ENCODE assay signal across 8 cellular contexts in genomic region chr16:56609463-56609921, GRCh38. TPM values are rescaled to one million over a fixed set of nuclear protein-coding genes. Genes with fewer than 3 reads are reported as not detected.
DNase-seq lines count a peak whose midpoint lies in the region; ATAC-seq and TF ChIP-seq lines count a peak whose summit lies in the region.

No MANE protein-coding gene starts in this region.

- H3K9me3 ChIP-seq in right atrium auricular region (no peaks in the 10 kb centered on the region), skeletal muscle satellite cell (replicated peaks; ENCODE audit: low read length) (no peaks in the 10 kb centered on the region)

- no peaks in the 10 kb centered on the region for H3K27me3 Mint-ChIP-seq in activated naive CD8-positive, alpha-beta T cell treated with anti-CD3 and anti-CD28 coated beads for 36 hours

- peak overlapping the region; percentile 95 for H3K4me3 Mint-ChIP-seq in activated naive CD8-positive, alpha-beta T cell treated with anti-CD3 and anti-CD28 coated beads for 36 hours

- H3K36me3 Mint-ChIP-seq in activated naive CD8-positive, alpha-beta T cell treated with anti-CD3 and anti-CD28 coated beads for 36 hours, result peaks cover 7% of the 10 kb centered on the region

- H3K4me2 ChIP-seq in skeletal muscle satellite cell (ENCODE audit: low read length), result peak overlapping the region; percentile 86

- peak; percentile 37 for TF ChIP-seq POLR2A in GM19099 (IDR thresholded peaks at IDR 0.05; ENCODE audit: extremely low read depth, insufficient read length, low read depth)

- no peaks in the 10 kb centered on the region for H3K9me3 Mint-ChIP-seq in activated naive CD8-positive, alpha-beta T cell treated with anti-CD3 and anti-CD28 coated beads for 36 hours

- H3K4me3 ChIP-seq in right atrium auricular region, result peak overlapping the region; percentile 60 to 70
- H3K4me3 ChIP-seq in skeletal muscle satellite cell (ENCODE audit: low read length), result peak overlapping the region; percentile 80

- H3K4me1 ChIP-seq in right atrium auricular region, result peaks cover 0 to 63% of the 10 kb centered on the region in 2 donors
- peaks cover 73% of the 10 kb centered on the region for H3K4me1 ChIP-seq in skeletal muscle satellite cell (ENCODE audit: control insufficient read depth, insufficient read depth, low read length)

- H3K36me3 ChIP-seq in right atrium auricular region, result no peaks in the 10 kb centered on the region
- H3K36me3 ChIP-seq in skeletal muscle satellite cell (ENCODE audit: insufficient read depth, low read length), result no peaks in the 10 kb centered on the region

- ATAC-seq in SK-N-SH treated with all-trans-retinoic acid at 6 μM for 48 hours (peak; percentile 30), HG03139 (IDR thresholded peaks at IDR 0.05; ENCODE audit: unreplicated experiment) (no peak)

- H3K4me1 Mint-ChIP-seq in activated naive CD8-positive, alpha-beta T cell treated with anti-CD3 and anti-CD28 coated beads for 36 hours, result peaks cover 68% of the 10 kb centered on the region

- H3K9ac ChIP-seq in skeletal muscle satellite cell (ENCODE audit: low read depth, low read length), result peak overlapping the region; percentile 90

- DNase-seq in Ammon's horn (ENCODE audit: low spot score) (peak; percentile 85), HPDE6-E6E7 (ENCODE audit: extremely low spot score) (peak; percentile 71), right atrium auricular region (ENCODE audit: low spot score) (peak; percentile 85)
- peak; percentile 79 for DNase-seq in activated naive CD8-positive, alpha-beta T cell treated with anti-CD3 and anti-CD28 coated beads for 36 hours

- TF ChIP-seq CTCF in right atrium auricular region (IDR thresholded peaks at IDR 0.05), result peak in 1 of 2 donors; percentile 8

- peak overlapping the region; percentile 92 to 98 for H3K27ac ChIP-seq in right atrium auricular region

- H3K27me3 ChIP-seq in right atrium auricular region (no peaks in the 10 kb centered on the region), skeletal muscle satellite cell (ENCODE audit: control insufficient read depth, insufficient read depth, low read length) (no peaks in the 10 kb centered on the region)

- H3K27ac Mint-ChIP-seq in activated naive CD8-positive, alpha-beta T cell treated with anti-CD3 and anti-CD28 coated beads for 36 hours, result peak overlapping the region; percentile 95

TF ChIP-seq in SK-N-SH treated with all-trans-retinoic acid at 6 μM for 48 hours, 23 proteins besides CTCF, POLR2A, EP300 and RAD21:
- TF ChIP-seq POU6F1 (CRISPR knock-in tag; IDR thresholded peaks at IDR 0.05; ENCODE audit: borderline replicate concordance, low read depth), result no peak
- TF ChIP-seq ESRRG (CRISPR knock-in tag; IDR thresholded peaks at IDR 0.05), result no peak
- no peak for TF ChIP-seq OSR1 (CRISPR knock-in tag; IDR thresholded peaks at IDR 0.05)
- TF ChIP-seq CSRNP3 (CRISPR knock-in tag; IDR thresholded peaks at IDR 0.05), result no peak
- TF ChIP-seq GLIS3 (CRISPR knock-in tag; IDR thresholded peaks at IDR 0.05), result no peak
- no peak for TF ChIP-seq ZC3H10 (CRISPR knock-in tag; IDR thresholded peaks at IDR 0.05)
- no peak for TF ChIP-seq TSHZ2 (CRISPR knock-in tag; IDR thresholded peaks at IDR 0.05)
- TF ChIP-seq TCF4 (CRISPR knock-in tag; IDR thresholded peaks at IDR 0.05; ENCODE audit: borderline replicate concordance), result no peak
- no peak for TF ChIP-seq PATZ1 (CRISPR knock-in tag; IDR thresholded peaks at IDR 0.05; ENCODE audit: borderline replicate concordance)
- no peak for TF ChIP-seq ZFP30 (CRISPR knock-in tag; IDR thresholded peaks at IDR 0.05)
- TF ChIP-seq ZNF565 (CRISPR knock-in tag; conservative IDR thresholded peaks at IDR 0.05; ENCODE audit: low read depth), result no peak
- no peak for TF ChIP-seq SNAI2 (CRISPR knock-in tag; IDR thresholded peaks at IDR 0.05)

RNA-seq across cellular contexts. Expression of gene MT2A, which starts 1.1 kb away (rescaled TPM):
- 100 to 1,000 TPM; 124 to 126 TPM for total RNA-seq in activated naive CD8-positive, alpha-beta T cell treated with anti-CD3 and anti-CD28 coated beads for 36 hours
- total RNA-seq in right atrium auricular region, result 100 to 1,000 TPM in 1 of 2 donors, 10 to 100 TPM in 1; 33.3 to 118 TPM
- total RNA-seq in skeletal muscle satellite cell (2012; rRNA removed), result 524 and 636 TPM in 2 replicates

RNA-seq across cellular contexts. Expression of gene MT1E, which starts 16.1 kb away (rescaled TPM):
- 10 to 100 TPM; 67.1 to 68.9 TPM for total RNA-seq in activated naive CD8-positive, alpha-beta T cell treated with anti-CD3 and anti-CD28 coated beads for 36 hours
- total RNA-seq in right atrium auricular region, result 100 to 1,000 TPM; 129 to 210 TPM
- 578 and 773 TPM in 2 replicates for total RNA-seq in skeletal muscle satellite cell (2012; rRNA removed)

RNA-seq across cellular contexts. Expression of gene MT3, which starts 20.2 kb away (rescaled TPM):
- 10 to 100 TPM; 24.3 to 25.6 TPM for total RNA-seq in activated naive CD8-positive, alpha-beta T cell treated with anti-CD3 and anti-CD28 coated beads for 36 hours
- not detected for total RNA-seq in right atrium auricular region
- 2.2 TPM in 1 of 2 replicates, not detected in the other for total RNA-seq in skeletal muscle satellite cell (2012; rRNA removed)

RNA-seq across cellular contexts. Expression of gene MT1M, which starts 23.0 kb away (rescaled TPM):
- not detected for total RNA-seq in activated naive CD8-positive, alpha-beta T cell treated with anti-CD3 and anti-CD28 coated beads for 36 hours
- total RNA-seq in right atrium auricular region, result 1 to 10 TPM; 5.2 to 9.9 TPM
- 6.3 and 10.0 TPM in 2 replicates for total RNA-seq in skeletal muscle satellite cell (2012; rRNA removed)

RNA-seq across cellular contexts. Expression of gene MT1A, which starts 29.0 kb away (rescaled TPM):
- total RNA-seq in activated naive CD8-positive, alpha-beta T cell treated with anti-CD3 and anti-CD28 coated beads for 36 hours, result not detected
- 10 to 100 TPM in 1 of 2 donors, not detected in 1; 30.0 TPM for total RNA-seq in right atrium auricular region
- total RNA-seq in skeletal muscle satellite cell (2012; rRNA removed), result 17.7 and 23.6 TPM in 2 replicates

Comparison
In these comparisons a context has a peak if more than half of its experiments do, and no peak if none do; other contexts are left out.
1. RNA of gene MT3, which starts 20.2 kb away (total RNA-seq): 24.3 to 25.6 TPM in activated naive CD8-positive, alpha-beta T cell treated with anti-CD3 and anti-CD28 coated beads for 36 hours; not detected in right atrium auricular region; every median in the first group is over 10 times any median in the second.
2. Peak in every context shown above with its lines, with median percentiles within 50 percentile points of each other: DNase-seq.